In the genomic region with DNA sequence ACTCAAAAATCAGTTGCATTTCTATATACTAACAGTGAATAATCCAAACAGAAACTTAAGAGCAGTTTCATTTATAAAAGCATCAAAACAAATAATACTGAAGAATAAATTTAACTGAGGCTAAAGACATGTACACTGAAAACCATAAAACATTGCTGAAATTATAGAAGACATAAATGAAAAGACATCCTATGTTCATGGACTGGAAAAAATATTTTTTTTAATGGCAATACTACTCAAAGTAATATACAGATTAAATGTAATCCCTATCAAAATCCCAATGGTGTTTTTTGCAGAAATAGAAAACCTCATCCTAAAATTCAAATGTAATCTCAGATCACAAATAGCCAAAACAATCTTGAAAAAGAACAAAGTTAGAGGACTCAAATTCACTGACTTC, we compare ENCODE assay signal across 16 cellular contexts. TPM values are rescaled to one million over a fixed set of nuclear protein-coding genes. Genes with fewer than 3 reads are reported as not detected.
DNase-seq lines count a peak whose midpoint lies in the region; FAIRE-seq and TF ChIP-seq lines count a peak whose summit lies in the region.
"Had no signal": no experiment of that assay in that cellular context is flagged by ENCODE, and none has a peak within 500 bp of the region (broad histone marks: within the 10 kb centered on the region; RNA-seq: fewer than 3 reads in every experiment).

No MANE protein-coding gene starts in this region.

- no peak overlapping the region for H3K9ac ChIP-seq in endodermal cell (ENCODE audit: extremely low read depth, low read length, poor library complexity, severe bottlenecking)

- H3K9me3 ChIP-seq in CD8-positive, alpha-beta memory T cell (ENCODE audit: low read length), result no peaks in the 10 kb centered on the region
- H3K9me3 ChIP-seq in neutrophil (no peaks in the 10 kb centered on the region), endodermal cell (ENCODE audit: control insufficient read depth, low read length) (peaks cover 9% of the 10 kb centered on the region)
- H3K9me3 ChIP-seq: HAP-1 had no signal

- peak overlapping the region in 5 of 7 donors; percentile 13 to 54 (median 25) for H3K4me3 Mint-ChIP-seq in CD8-positive, alpha-beta memory T cell
- H3K4me3 Mint-ChIP-seq in immature natural killer cell (peak overlapping the region in 3 of 5 donors; percentile 0 to 63 (median 3)), endodermal cell (no peak overlapping the region)
- H3K4me3 Mint-ChIP-seq: CD8-positive, alpha-beta T cell had no signal

- H3K27ac Mint-ChIP-seq in CD8-positive, alpha-beta memory T cell, result no peak overlapping the region
- H3K27ac Mint-ChIP-seq in immature natural killer cell (no peak overlapping the region), endodermal cell (no peak overlapping the region)
- H3K27ac Mint-ChIP-seq: CD8-positive, alpha-beta T cell had no signal

- no peak overlapping the region for H3K27ac ChIP-seq in CD8-positive, alpha-beta memory T cell (ENCODE audit: low read depth, low read length)
- H3K27ac ChIP-seq in neutrophil (peak overlapping the region; percentile 20), endodermal cell (ENCODE audit: low read depth, low read length) (no peak overlapping the region)

- no peak for DNase-seq in CD8-positive, alpha-beta memory T cell
- DNase-seq in immature natural killer cell, result no peak
- no peak for DNase-seq in stimulated activated naive CD4-positive, alpha-beta T cell (lab: John Stamatoyannopoulos, UW)
- no peak for DNase-seq in iPS-NIHi7 (ENCODE audit: extremely low spot score)
- DNase-seq in endodermal cell, result no peak
- no peak for DNase-seq in NOMO-1 treated with DMSO at 0.1 percent for 48 hours (lab: John Stamatoyannopoulos, UW; ENCODE audit: unreplicated experiment)
- DNase-seq: C1 segment of cervical spinal cord; CD8-positive, alpha-beta T cell; DMS53; DMS79 treated with DMSO at 0.1 percent for 48 hours; GOT3 had no signal

- TF ChIP-seq CTCF in neutrophil (IDR thresholded peaks at IDR 0.05) (no peak), endodermal cell (conservative IDR thresholded peaks at IDR 0.05) (no peak)

- no peaks in the 10 kb centered on the region for H3K27me3 ChIP-seq in CD8-positive, alpha-beta memory T cell (ENCODE audit: insufficient read depth, low read length, poor library complexity, severe bottlenecking)
- H3K27me3 ChIP-seq in neutrophil (no peaks in the 10 kb centered on the region), endodermal cell (ENCODE audit: control insufficient read depth, insufficient read depth, low read length, poor library complexity, severe bottlenecking) (no peaks in the 10 kb centered on the region)

- peaks cover 8 to 28% (median 11%) of the 10 kb centered on the region in 3 donors for H3K36me3 Mint-ChIP-seq in CD8-positive, alpha-beta memory T cell
- H3K36me3 Mint-ChIP-seq in immature natural killer cell, result no peaks in the 10 kb centered on the region
- H3K36me3 Mint-ChIP-seq in endodermal cell (ENCODE audit: low read depth), result peaks cover 21% of the 10 kb centered on the region

- peak; percentile 8 for FAIRE-seq in G401.6 (lab: Jason Lieb, UNC)
- FAIRE-seq: GM12892, H54 had no signal

- H3K36me3 ChIP-seq in CD8-positive, alpha-beta memory T cell (ENCODE audit: insufficient read depth, low read length), result no peaks in the 10 kb centered on the region
- H3K36me3 ChIP-seq in neutrophil, result no peaks in the 10 kb centered on the region
- H3K36me3 ChIP-seq in endodermal cell (ENCODE audit: control insufficient read depth, insufficient read depth, low read length), result no peaks in the 10 kb centered on the region
- H3K36me3 ChIP-seq: HAP-1 had no signal

- H3K4me1 Mint-ChIP-seq in CD8-positive, alpha-beta memory T cell, result peaks cover 89 to 98% (median 96%) of the 10 kb centered on the region in 3 donors
- H3K4me1 Mint-ChIP-seq in immature natural killer cell (peaks cover 98 to 100% of the 10 kb centered on the region in 2 donors), endodermal cell (no peaks in the 10 kb centered on the region)

- H3K27me3 Mint-ChIP-seq in CD8-positive, alpha-beta memory T cell, result no peaks in the 10 kb centered on the region
- peaks cover 0 to 5% (median 1%) of the 10 kb centered on the region in 3 donors for H3K27me3 Mint-ChIP-seq in immature natural killer cell (ENCODE audit: low read depth in 3 of 3)
- H3K27me3 Mint-ChIP-seq in endodermal cell (ENCODE audit: insufficient read depth), result no peaks in the 10 kb centered on the region

- H3K4me1 ChIP-seq in CD8-positive, alpha-beta memory T cell (ENCODE audit: insufficient read depth, low read length), result peaks cover 30% of the 10 kb centered on the region
- H3K4me1 ChIP-seq in neutrophil (ENCODE audit: control insufficient read depth in 1 of 2, insufficient read depth in 1 of 2, low read depth in 1 of 2, low read length in 1 of 2), result peaks cover 7 to 26% of the 10 kb centered on the region in 2 experiments
- H3K4me1 ChIP-seq in endodermal cell (ENCODE audit: control insufficient read depth, insufficient read depth, low read length), result no peaks in the 10 kb centered on the region
- H3K4me1 ChIP-seq: HAP-1 had no signal

- H3K9me3 Mint-ChIP-seq in CD8-positive, alpha-beta memory T cell, result peaks cover 0 to 15% (median 2%) of the 10 kb centered on the region in 5 donors
- H3K9me3 Mint-ChIP-seq in immature natural killer cell, result peaks cover 0 to 2% (median 0%) of the 10 kb centered on the region in 6 donors
- peaks cover 32% of the 10 kb centered on the region for H3K9me3 Mint-ChIP-seq in endodermal cell

- POLR2A ChIA-PET in CD8-positive, alpha-beta memory T cell (lab: Charles Lee), result no interaction called here

- no peak overlapping the region for H3K4me3 ChIP-seq in CD8-positive, alpha-beta memory T cell (ENCODE audit: low read length)
- H3K4me3 ChIP-seq in neutrophil (ENCODE audit: low read depth in 1 of 2, low read length in 1 of 2) (no peak overlapping the region), endodermal cell (ENCODE audit: low read length) (no peak overlapping the region)
- H3K4me3 ChIP-seq: HAP-1 had no signal

- CTCF ChIA-PET in CD8-positive, alpha-beta memory T cell (lab: Charles Lee), result no interaction called here

RNA-seq across cellular contexts. Expression of gene ROCK1, which starts 28.6 kb away (rescaled TPM):
- total RNA-seq in CD8-positive, alpha-beta memory T cell, result 10 to 100 TPM; 62.0 to 66.5 TPM
- polyA plus RNA-seq in CD8-positive, alpha-beta memory T cell, result 41.7 TPM
- 10 to 100 TPM; 15.3 to 56.7 (median 16.0) TPM for polyA plus RNA-seq in immature natural killer cell
- 10 to 100 TPM; 49.6 to 54.2 TPM for total RNA-seq in endodermal cell
- 36.7 TPM for polyA plus RNA-seq in endodermal cell (2013, experiment 1 of 2)
- polyA plus RNA-seq in endodermal cell (2013, experiment 2 of 2), result 38.4 TPM
